ENCODE assay signal across 30 cellular contexts in the genomic region with DNA sequence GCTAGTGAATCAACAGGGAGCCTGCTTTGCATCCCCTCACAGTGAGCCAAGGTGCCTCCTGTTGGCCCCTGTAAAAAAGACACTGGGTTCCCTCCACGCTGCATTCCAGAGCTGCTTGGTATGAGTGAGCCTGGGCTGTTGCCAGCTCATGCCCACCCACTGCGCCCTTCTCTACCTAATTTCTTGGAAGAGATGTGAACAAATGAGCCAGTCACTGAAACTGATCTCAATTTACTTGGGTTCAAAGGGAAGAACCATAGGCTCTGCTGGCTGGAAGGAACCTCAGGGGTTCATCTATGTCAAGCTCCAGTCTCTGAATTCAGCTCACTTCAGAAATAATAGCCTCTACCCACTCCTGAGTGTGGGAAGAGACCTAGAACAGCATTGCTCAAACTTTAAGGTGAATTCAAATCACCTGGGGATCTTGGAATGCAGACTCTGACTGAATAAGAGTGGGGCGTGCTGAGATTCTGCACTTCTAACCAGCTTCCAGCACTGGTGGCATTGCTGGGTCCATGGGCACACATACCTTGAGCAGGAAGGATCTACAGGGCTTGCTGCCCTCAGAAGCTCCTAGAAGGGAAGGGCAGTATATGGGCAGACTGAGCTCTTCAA. TPM values are rescaled to one million over a fixed set of nuclear protein-coding genes. Genes with fewer than 3 reads are reported as not detected.
"Had no signal": no experiment of that assay in that cellular context is flagged by ENCODE, and none has a peak within 500 bp of the region (broad histone marks: within the 10 kb centered on the region; RNA-seq: fewer than 3 reads in every experiment).

No MANE protein-coding gene starts in this region.

- H3K27me3 ChIP-seq: heart right ventricle, testis, transverse colon had no signal

- H3K9me3 ChIP-seq: heart right ventricle, left ventricle myocardium inferior, lower lobe of right lung, psoas muscle, spleen, testis, transverse colon had no signal

- H3K36me3 ChIP-seq: heart right ventricle, left ventricle myocardium inferior, lower lobe of right lung, spleen, transverse colon had no signal

- H3K4me3 ChIP-seq: coronary artery, heart right ventricle, left ventricle myocardium inferior, lower lobe of right lung, psoas muscle, spleen, testis, transverse colon had no signal

- H3K36me3 Mint-ChIP-seq: stimulated activated naive B cell treated with anti-CD40 and anti-IgM and Interleukin-4, amounts not matched to agents 10 μg/mL and 1 μg/mL and 100 μg/mL, for 72 hours had no signal

- DNase-seq: effector CD4-positive, alpha-beta T cell; heart right ventricle; kidney; left cardiac atrium; left ventricle myocardium inferior; lower lobe of right lung; mesenchymal stem cell; midbrain; spleen; stimulated activated CD4-positive, alpha-beta T cell treated with anti-CD3 and anti-CD28 coated beads, Interleukin-15, amount 100 ng/mL, for 24 hours; stimulated activated CD4-positive, alpha-beta T cell treated with anti-CD3 and anti-CD28 coated beads, Interleukin-1b, Interleukin-23, amount 100 ng/mL, for 48 hours; stimulated activated CD4-positive, alpha-beta T cell treated with anti-CD3 and anti-CD28 coated beads, Interleukin-4, amount 100 ng/mL, for 24 hours; stimulated activated naive B cell treated with anti-CD40 and anti-IgM and Interleukin-4, amounts not matched to agents 10 μg/mL and 1 μg/mL and 100 μg/mL, for 72 hours; stimulated activated naive CD8-positive, alpha-beta T cell treated with anti-CD3 and anti-CD28 coated beads, Interleukin-15, amount 100 ng/mL, for 72 hours; testis; transverse colon had no signal

- H3K9me3 Mint-ChIP-seq: nephron; stimulated activated naive B cell treated with anti-CD40 and anti-IgM and Interleukin-4, amounts not matched to agents 10 μg/mL and 1 μg/mL and 100 μg/mL, for 72 hours; stimulated activated naive CD8-positive, alpha-beta T cell treated with anti-CD3 and anti-CD28 coated beads, Interleukin-15, amount 100 ng/mL, for 72 hours had no signal

- H3K4me3 Mint-ChIP-seq: nephron; stimulated activated naive B cell treated with anti-CD40 and anti-IgM and Interleukin-4, amounts not matched to agents 10 μg/mL and 1 μg/mL and 100 μg/mL, for 72 hours; stimulated activated naive CD8-positive, alpha-beta T cell treated with anti-CD3 and anti-CD28 coated beads, Interleukin-15, amount 100 ng/mL, for 72 hours had no signal

- H3K9ac ChIP-seq: parathyroid adenoma had no signal

- H3K27ac ChIP-seq: coronary artery, heart right ventricle, left ventricle myocardium inferior, lower lobe of right lung, parathyroid adenoma, psoas muscle, spleen, testis, transverse colon had no signal

- H3K27me3 Mint-ChIP-seq: stimulated activated naive CD8-positive, alpha-beta T cell treated with anti-CD3 and anti-CD28 coated beads, Interleukin-15, amount 100 ng/mL, for 72 hours had no signal

- H3K27ac Mint-ChIP-seq: nephron; stimulated activated naive B cell treated with anti-CD40 and anti-IgM and Interleukin-4, amounts not matched to agents 10 μg/mL and 1 μg/mL and 100 μg/mL, for 72 hours; stimulated activated naive CD8-positive, alpha-beta T cell treated with anti-CD3 and anti-CD28 coated beads, Interleukin-15, amount 100 ng/mL, for 72 hours had no signal

- H3K4me1 ChIP-seq: heart right ventricle, left ventricle myocardium inferior, lower lobe of right lung, parathyroid adenoma, psoas muscle, spleen, testis had no signal

RNA-seq across cellular contexts. Expression of gene TMPRSS4, which starts 5.4 kb away (rescaled TPM):
- total RNA-seq: chondrocyte, dermis microvascular lymphatic vessel endothelial cell, fibroblast of lung, frontal cortex, glomerular endothelial cell, left cardiac atrium, omental fat pad, sciatic nerve, skeletal muscle tissue had no signal
- polyA plus RNA-seq: fibroblast of lung had no signal

RNA-seq across cellular contexts. Expression of gene SMIM35, which starts 15.2 kb away (rescaled TPM):
- total RNA-seq: chondrocyte, dermis microvascular lymphatic vessel endothelial cell, esophagus mucosa, fibroblast of lung, frontal cortex, heart right ventricle, kidney, left cardiac atrium, left ventricle myocardium inferior, lower lobe of right lung, sciatic nerve, skeletal muscle tissue, subcutaneous adipose tissue, transverse colon had no signal
- polyA plus RNA-seq: fibroblast of lung, heart right ventricle, psoas muscle had no signal
